Comparison of ENCODE assay signal across 8 cellular contexts in genomic region chr16:81737885-81738536, GRCh38. TPM values are rescaled to one million over a fixed set of nuclear protein-coding genes. Genes with fewer than 3 reads are reported as not detected.
A peak's percentile ranks its signal among the peaks of the same experiment; 100 is the strongest.
DNase-seq lines count a peak whose midpoint lies in the region; ATAC-seq and TF ChIP-seq lines count a peak whose summit lies in the region.

No MANE protein-coding gene starts in this region.

- H3K27me3 ChIP-seq in neutrophil = no peaks in the 10 kb centered on the region
- no peaks in the 10 kb centered on the region for H3K27me3 ChIP-seq in stomach smooth muscle (ENCODE audit: control insufficient read depth in 1 of 2, insufficient read depth in 2 of 2, low read length in 2 of 2)

- peak; percentile 43 for ATAC-seq in GM21786 (IDR thresholded peaks at IDR 0.05; ENCODE audit: unreplicated experiment)

- H3K36me3 ChIP-seq in neutrophil (no peaks in the 10 kb centered on the region), stomach smooth muscle (ENCODE audit: control insufficient read depth in 2 of 2, insufficient read depth in 2 of 2, low read length in 2 of 2) (no peaks in the 10 kb centered on the region)

- H3K4me3 ChIP-seq in fibroblast of the aortic adventitia (ENCODE audit: low read depth, low read length) (peak overlapping the region; percentile 45), neutrophil (ENCODE audit: low read depth in 1 of 2, low read length in 1 of 2) (peak overlapping the region; percentile 67 to 70), stomach smooth muscle (ENCODE audit: low read length in 2 of 2) (peak overlapping the region; percentile 47 to 72)

- H3K9me3 ChIP-seq in neutrophil (no peaks in the 10 kb centered on the region), stomach smooth muscle (ENCODE audit: control insufficient read depth in 2 of 2, low read length in 2 of 2) (no peaks in the 10 kb centered on the region)

- H3K4me1 ChIP-seq in neutrophil (ENCODE audit: control insufficient read depth in 1 of 2, insufficient read depth in 1 of 2, low read depth in 1 of 2, low read length in 1 of 2) (peaks cover 48 to 49% of the 10 kb centered on the region in 2 experiments), stomach smooth muscle (ENCODE audit: control insufficient read depth, insufficient read depth, low read length) (peaks cover 6% of the 10 kb centered on the region)

- H3K27ac ChIP-seq in neutrophil = peak overlapping the region; percentile 97
- H3K27ac ChIP-seq in stomach smooth muscle (ENCODE audit: low read length) = no peak overlapping the region

- TF ChIP-seq CTCF in fibroblast of the aortic adventitia (IDR thresholded peaks at IDR 0.05; ENCODE audit: insufficient read depth, low read length) = peak; percentile 78
- TF ChIP-seq CTCF in neutrophil (IDR thresholded peaks at IDR 0.05) = peak; percentile 94

- peak overlapping the region in 1 of 2 donors; percentile 58 for H3K9ac ChIP-seq in stomach smooth muscle (ENCODE audit: low read length in 2 of 2)

- DNase-seq in DMS53 treated with DMSO at 0.1 percent for 48 hours (lab: John Stamatoyannopoulos, UW; ENCODE audit: unreplicated experiment) (peak; percentile 71), LHCN-M2 (ENCODE audit: low read depth) (peak; percentile 40), RPMI7951 (ENCODE audit: low read depth) (peak; percentile 68), fibroblast of the aortic adventitia (ENCODE audit: low read depth) (peak; percentile 80)
- peak; percentile 68 to 70 for DNase-seq in activated T-helper 1 cell treated with anti-CD3 and anti-CD28 coated beads, Interleukin-2, amount 50 U/mL, for 16 hours (ENCODE audit: low read depth in 1 of 2, low spot score in 1 of 2)

RNA-seq across cellular contexts. Expression of gene PLCG2, which starts 41.1 kb away (rescaled TPM):
- total RNA-seq in LHCN-M2 (2014; rRNA removed) = 0.06 and 0.17 TPM in 2 replicates
- polyA plus RNA-seq in LHCN-M2 (2012) = 0.52 TPM
- total RNA-seq in RPMI7951 (2014; rRNA removed; shearing (Covaris generic)) = 0.10 and 0.36 TPM in 2 replicates
- total RNA-seq in fibroblast of the aortic adventitia (ENCODE audit: low replicate concordance) = 0.09 and 4.7 TPM in 2 replicates
